Comparison of ENCODE assay signal across 29 cellular contexts in the genomic region with DNA sequence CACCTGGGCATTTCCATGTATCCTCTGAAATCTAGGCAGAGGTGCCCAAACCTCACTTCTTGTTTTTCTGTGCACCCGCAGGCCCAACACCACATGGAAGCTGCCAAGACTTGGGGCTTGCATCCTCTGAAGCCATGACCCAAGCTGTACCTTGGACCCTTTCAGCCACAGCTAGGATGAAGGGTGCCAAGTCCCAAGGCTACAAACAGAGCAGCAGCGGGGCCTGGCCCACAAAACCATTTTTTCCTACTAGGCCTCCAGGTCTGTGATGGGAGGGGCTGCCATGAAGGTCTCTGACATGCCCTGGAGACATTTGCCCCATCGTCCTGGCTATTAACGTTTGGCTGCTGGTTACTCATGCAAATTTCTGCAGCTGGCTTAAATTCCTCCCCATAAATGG.
"Had no signal": no experiment of that assay in that cellular context is flagged by ENCODE, and none has a peak within 500 bp of the region (broad histone marks: within the 10 kb centered on the region; RNA-seq: fewer than 3 reads in every experiment).

No MANE protein-coding gene starts in this region.

- H3K9ac ChIP-seq: neural progenitor cell, parathyroid adenoma had no signal

- H3K27ac ChIP-seq: neural progenitor cell, ovary, parathyroid adenoma, psoas muscle, right lobe of liver, sigmoid colon, suprapubic skin, testis, tibial artery, transverse colon, upper lobe of right lung, uterus had no signal

- H3K4me3 ChIP-seq: neural progenitor cell, ovary, psoas muscle, right lobe of liver, sigmoid colon, suprapubic skin, testis, tibial artery, transverse colon, upper lobe of right lung, uterus had no signal

- H3K4me2 ChIP-seq: neural progenitor cell had no signal

- H3K27me3 Mint-ChIP-seq: stimulated activated naive CD8-positive, alpha-beta T cell treated with anti-CD3 and anti-CD28 coated beads, Interleukin-15, amount 100 ng/mL, for 72 hours; type B pancreatic cell had no signal

- H3K36me3 ChIP-seq: neural progenitor cell, ovary, right lobe of liver, sigmoid colon, suprapubic skin, tibial artery, transverse colon, upper lobe of right lung, uterus had no signal

- FAIRE-seq: small intestine had no signal

- H3K27ac Mint-ChIP-seq: natural killer cell; nephron; neural progenitor cell; progenitor cell of endocrine pancreas; stimulated activated effector memory CD8-positive, alpha-beta T cell treated with anti-CD3 and anti-CD28 coated beads, Interleukin-12 subunit alpha, Interleukin-12 subunit beta, amount 100 ng/mL, for 72 hours; stimulated activated naive CD8-positive, alpha-beta T cell treated with anti-CD3 and anti-CD28 coated beads, Interleukin-15, amount 100 ng/mL, for 72 hours; type B pancreatic cell had no signal

- DNase-seq: natural killer cell; occipital lobe; ovary; posterior cingulate gyrus; psoas muscle; right lobe of liver; sigmoid colon; stimulated activated CD4-positive, alpha-beta T cell treated with anti-CD3 and anti-CD28 coated beads, Interleukin-15, amount 100 ng/mL, for 24 hours; stimulated activated CD4-positive, alpha-beta T cell treated with anti-CD3 and anti-CD28 coated beads, Interleukin-2, amount 100 ng/mL, for 24 hours; stimulated activated CD4-positive, alpha-beta T cell treated with anti-CD3 and anti-CD28 coated beads, Interleukin-2, amount 100 ng/mL, for 48 hours; stimulated activated CD4-positive, alpha-beta T cell treated with anti-CD3 and anti-CD28 coated beads, Interleukin-4, amount 100 ng/mL, for 24 hours; stimulated activated naive CD4-positive, alpha-beta T cell; stimulated activated naive CD8-positive, alpha-beta T cell treated with anti-CD3 and anti-CD28 coated beads, Interleukin-15, amount 100 ng/mL, for 72 hours; stimulated activated naive CD8-positive, alpha-beta T cell treated with anti-CD3 and anti-CD28 coated beads, Interleukin-15, Interleukin-2, amounts not matched to agents 100 U/mL and 50 U/mL, for 24 hours; substantia nigra; testis; tibial artery; transverse colon; upper lobe of right lung; uterus had no signal

- H2AFZ ChIP-seq: neural progenitor cell, parathyroid adenoma had no signal

- ATAC-seq: natural killer cell; psoas muscle; right cardiac atrium; stimulated activated effector memory CD8-positive, alpha-beta T cell treated with anti-CD3 and anti-CD28 coated beads, Interleukin-12 subunit alpha, Interleukin-12 subunit beta, amount 100 ng/mL, for 72 hours; stimulated activated naive CD8-positive, alpha-beta T cell treated with anti-CD3 and anti-CD28 coated beads, Interleukin-15, amount 100 ng/mL, for 72 hours; stimulated activated naive CD8-positive, alpha-beta T cell treated with anti-CD3 and anti-CD28 coated beads, Interleukin-15, Interleukin-2, amounts not matched to agents 100 U/mL and 50 U/mL, for 24 hours; upper lobe of right lung had no signal

- H3K4me1 ChIP-seq: neural progenitor cell, parathyroid adenoma, psoas muscle, right lobe of liver, sigmoid colon, suprapubic skin, tibial artery, transverse colon, upper lobe of right lung, uterus had no signal

- H3K9me3 Mint-ChIP-seq: natural killer cell; nephron; stimulated activated effector memory CD8-positive, alpha-beta T cell treated with anti-CD3 and anti-CD28 coated beads, Interleukin-12 subunit alpha, Interleukin-12 subunit beta, amount 100 ng/mL, for 72 hours; stimulated activated naive CD8-positive, alpha-beta T cell treated with anti-CD3 and anti-CD28 coated beads, Interleukin-15, amount 100 ng/mL, for 72 hours had no signal

- H3K36me3 Mint-ChIP-seq: natural killer cell; stimulated activated effector memory CD8-positive, alpha-beta T cell treated with anti-CD3 and anti-CD28 coated beads, Interleukin-12 subunit alpha, Interleukin-12 subunit beta, amount 100 ng/mL, for 72 hours; type B pancreatic cell had no signal

- H3K9me3 ChIP-seq: ovary, psoas muscle, right lobe of liver, sigmoid colon, suprapubic skin, testis, tibial artery, transverse colon, upper lobe of right lung, uterus had no signal

- H3K79me2 ChIP-seq: parathyroid adenoma had no signal

- H3K4me1 Mint-ChIP-seq: nephron; neural progenitor cell; stimulated activated effector memory CD8-positive, alpha-beta T cell treated with anti-CD3 and anti-CD28 coated beads, Interleukin-12 subunit alpha, Interleukin-12 subunit beta, amount 100 ng/mL, for 72 hours had no signal

- H3K27me3 ChIP-seq: neural progenitor cell, ovary, right lobe of liver, sigmoid colon, suprapubic skin, testis, tibial artery, transverse colon, upper lobe of right lung, uterus had no signal

- H3K4me3 Mint-ChIP-seq: natural killer cell; nephron; neural progenitor cell; stimulated activated effector memory CD8-positive, alpha-beta T cell treated with anti-CD3 and anti-CD28 coated beads, Interleukin-12 subunit alpha, Interleukin-12 subunit beta, amount 100 ng/mL, for 72 hours; stimulated activated naive CD8-positive, alpha-beta T cell treated with anti-CD3 and anti-CD28 coated beads, Interleukin-15, amount 100 ng/mL, for 72 hours; type B pancreatic cell had no signal
